In genomic region chr12:52023182-52023975, GRCh38 we compare ENCODE assay signal across 8 cellular contexts.
DNase-seq lines count a peak whose midpoint lies in the region; ATAC-seq lines count a peak whose summit lies in the region.

No MANE protein-coding gene starts in this region.

- peak; percentile 76 for DNase-seq in COR-L47 (lab: John Stamatoyannopoulos, UW)
- DNase-seq in HCEC 1CT = peak; percentile 63
- DNase-seq in NCI-H2171 (lab: John Stamatoyannopoulos, UW) = peak; percentile 77
- DNase-seq in cerebellar cortex (ENCODE audit: low spot score) = peak; percentile 65
- peak; percentile 89 to 94 for DNase-seq in stimulated activated CD4-positive, alpha-beta T cell treated with anti-CD3 and anti-CD28 coated beads, Interleukin-1b, Interleukin-23, amount 100 ng/mL, for 4 hours (ENCODE audit: low read depth in 2 of 2)

- H3K27me3 ChIP-seq in layer of hippocampus (ENCODE audit: control insufficient read depth, insufficient read depth, low read length) = no peaks in the 10 kb centered on the region

- H3K27ac ChIP-seq in layer of hippocampus (ENCODE audit: low read depth, low read length) = peak overlapping the region; percentile 69

- peak; percentile 66 for ATAC-seq in activated CD4-positive, CD25-positive, alpha-beta regulatory T cell treated with anti-CD3 and anti-CD28 coated beads, Interleukin-2, amount 50 U/mL, for 24 hours
- no peak for ATAC-seq in HG02870 (IDR thresholded peaks at IDR 0.05; ENCODE audit: unreplicated experiment)
